ENCODE assay signal across 27 cellular contexts in genomic region chr10:51090190-51090589, GRCh38. TPM values are rescaled to one million over a fixed set of nuclear protein-coding genes. Genes with fewer than 3 reads are reported as not detected.
DNase-seq lines count a peak whose midpoint lies in the region; ATAC-seq and TF ChIP-seq lines count a peak whose summit lies in the region.
"Had no signal": no experiment of that assay in that cellular context is flagged by ENCODE, and none has a peak within 500 bp of the region (broad histone marks: within the 10 kb centered on the region; RNA-seq: fewer than 3 reads in every experiment).

No MANE protein-coding gene starts in this region.

- H3K23ac ChIP-seq in IMR-90 (ENCODE audit: low read depth, low read length), result no peak overlapping the region

- no peak overlapping the region for H4K5ac ChIP-seq in IMR-90 (ENCODE audit: low read depth, low read length)

- TF ChIP-seq CTCF in IMR-90 (conservative IDR thresholded peaks at IDR 0.05; ENCODE audit: low read depth, low read length), result no peak
- TF ChIP-seq CTCF in brain microvascular endothelial cell (IDR thresholded peaks at IDR 0.05; ENCODE audit: low read depth, low read length, missing control alignments), result no peak
- no peak for TF ChIP-seq CTCF in lower leg skin (IDR thresholded peaks at IDR 0.05)
- no peak for TF ChIP-seq CTCF in WERI-Rb-1 (IDR thresholded peaks at IDR 0.05; ENCODE audit: low read depth, low read length)

- H3K9me3 ChIP-seq in IMR-90 (ENCODE audit: control insufficient read depth, insufficient read depth, low read length), result no peaks in the 10 kb centered on the region
- H3K9me3 ChIP-seq in WERI-Rb-1 (ENCODE audit: severe bottlenecking), result no peaks in the 10 kb centered on the region
- H3K9me3 ChIP-seq: adrenal gland, BLaER1, ovary, upper lobe of right lung had no signal

- H2BK5ac ChIP-seq in IMR-90 (ENCODE audit: low read depth, low read length, poor library complexity, severe bottlenecking), result no peak overlapping the region

- H2AFZ ChIP-seq in IMR-90 (replicated peaks; ENCODE audit: low read length, poor library complexity), result no peak overlapping the region
- H2AFZ ChIP-seq: PC-9 had no signal

- in situ Hi-C loops in IMR-90 (cut with MboI; ENCODE audit: low sequenced_read_pairs) (no loop called here), brain microvascular endothelial cell (cut with HindIII; ENCODE audit: low pct_ligation_motif_present, low sequenced_read_pairs) (no loop called here)

- H3K36me3 ChIP-seq in IMR-90 (ENCODE audit: control insufficient read depth, insufficient read depth, low read length) (no peaks in the 10 kb centered on the region), brain microvascular endothelial cell (replicated peaks) (no peaks in the 10 kb centered on the region), WERI-Rb-1 (no peaks in the 10 kb centered on the region)
- H3K36me3 ChIP-seq: adrenal gland, BLaER1, ovary, upper lobe of right lung had no signal

- H4K20me1 ChIP-seq in IMR-90 (ENCODE audit: insufficient read depth, low read length), result peaks cover 7% of the 10 kb centered on the region; the same call in 1 of the 2 replicates
- H4K20me1 ChIP-seq: BLaER1 had no signal

- DNase-seq in EL (peak; percentile 18), IMR-90 (peak; percentile 56), brain microvascular endothelial cell (peak; percentile 34), fibroblast of the conjunctiva (ENCODE audit: low read depth) (peak; percentile 28), lower leg skin (ENCODE audit: low spot score in 2 of 2) (no peak), hypothalamus (lab: John Stamatoyannopoulos, UW) (no peak), WERI-Rb-1 (no peak)
- DNase-seq: activated CD4-positive, alpha-beta T cell treated with anti-CD3 and anti-CD28 coated beads for 36 hours; activated CD8-positive, alpha-beta memory T cell treated with anti-CD3 and anti-CD28 coated beads, Interleukin-2, amount 50 U/mL, for 48 hours; activated CD8-positive, alpha-beta T cell treated with anti-CD3 and anti-CD28 coated beads for 36 hours; activated naive CD4-positive, alpha-beta T cell treated with anti-CD3 and anti-CD28 coated beads for 36 hours; cortex of kidney; GF-D8; immature natural killer cell; mesenchymal stem cell; NCI-H2171; NCI-H510A treated with DMSO at 0.1 percent for 48 hours; ovary; PC-9; retina; stimulated activated naive CD4-positive, alpha-beta T cell; upper lobe of right lung had no signal

- H2AK5ac ChIP-seq in IMR-90 (ENCODE audit: low read depth, low read length), result no peak overlapping the region

- no peak for TF ChIP-seq RAD21 in IMR-90 (IDR thresholded peaks at IDR 0.05; ENCODE audit: low read length)

- no peak overlapping the region for H3K18ac ChIP-seq in IMR-90 (ENCODE audit: low read depth, low read length)

- H3K4me3 ChIP-seq in IMR-90 (ENCODE audit: insufficient read depth, low read depth, low read length) (no peak overlapping the region), brain microvascular endothelial cell (ENCODE audit: low read depth, low read length) (no peak overlapping the region), lower leg skin (ENCODE audit: low read depth, poor library complexity, severe bottlenecking) (no peak overlapping the region), WERI-Rb-1 (ENCODE audit: low read depth, low read length) (no peak overlapping the region)
- H3K4me3 ChIP-seq: adrenal gland, BLaER1, ovary, PC-9, smooth muscle cell, upper lobe of right lung had no signal

- H3K4ac ChIP-seq in IMR-90 (ENCODE audit: low read depth, low read length), result no peak overlapping the region

- no peak overlapping the region for H3K56ac ChIP-seq in IMR-90 (ENCODE audit: extremely low read depth, insufficient read depth, low read length)

- no peak overlapping the region for H2AK9ac ChIP-seq in IMR-90 (replicated peaks; ENCODE audit: low read depth, low read length, poor library complexity)

- CTCF ChIA-PET in IMR-90 (lab: Yijun Ruan, JAX), result no interaction called here

- intact Hi-C loops in IMR-90 (cut with micrococcal nuclease) (no loop called here), lower leg skin (cut with DNase I; ENCODE audit: low total_unique reads) (no loop called here)

- H3K9ac ChIP-seq in IMR-90 (ENCODE audit: low read depth, low read length), result no peak overlapping the region
- H3K9ac ChIP-seq: BLaER1 had no signal

- no peak overlapping the region for H4K8ac ChIP-seq in IMR-90 (ENCODE audit: low read depth in 2 of 2, low read length in 2 of 2)

- BruUV-seq in IMR-90 (replicated peaks; lab: Mats Ljungman, UMichigan), result no TSS peak

- no peak overlapping the region for H3K14ac ChIP-seq in IMR-90 (replicated peaks; ENCODE audit: low read depth, low read length)

- H4K91ac ChIP-seq in IMR-90 (ENCODE audit: insufficient read depth, low read depth, low read length), result no peak overlapping the region

- H3K9me1 ChIP-seq in IMR-90 (ENCODE audit: insufficient read depth, low read length), result peaks cover 3% of the 10 kb centered on the region; the same call in 1 of the 2 replicates

- H3K4me1 ChIP-seq in IMR-90 (ENCODE audit: control insufficient read depth, insufficient read depth, low read length), result no peaks in the 10 kb centered on the region
- H3K4me1 ChIP-seq: BLaER1, upper lobe of right lung had no signal

- TF ChIP-seq POLR2A in IMR-90 (IDR thresholded peaks at IDR 0.05; ENCODE audit: low read depth, low read length) (no peak), lower leg skin (IDR thresholded peaks at IDR 0.05) (no peak)

- H2BK15ac ChIP-seq in IMR-90 (ENCODE audit: low read depth, low read length), result no peak overlapping the region

- POLR2A ChIA-PET in IMR-90 (lab: Charles Lee; ENCODE audit: unreplicated experiment), result no interaction called here

- H3K27ac ChIP-seq in IMR-90 (ENCODE audit: insufficient read depth, low read length), result no peak overlapping the region
- no peak overlapping the region for H3K27ac ChIP-seq in brain microvascular endothelial cell
- no peak overlapping the region for H3K27ac ChIP-seq in WERI-Rb-1
- H3K27ac ChIP-seq: adrenal gland, BLaER1, ovary, PC-9, upper lobe of right lung had no signal

- no peak overlapping the region for H2BK120ac ChIP-seq in IMR-90 (ENCODE audit: low read depth, low read length)

- no peaks in the 10 kb centered on the region for H3K27me3 ChIP-seq in IMR-90 (ENCODE audit: control insufficient read depth, insufficient read depth, low read length)
- no peaks in the 10 kb centered on the region for H3K27me3 ChIP-seq in brain microvascular endothelial cell (replicated peaks)
- peaks cover under 1% of the 10 kb centered on the region for H3K27me3 ChIP-seq in WERI-Rb-1 (ENCODE audit: insufficient read depth, low read depth, severe bottlenecking)
- H3K27me3 ChIP-seq: adrenal gland, BLaER1, ovary, upper lobe of right lung had no signal

- ATAC-seq in IMR-90 (ENCODE audit: low read depth) (no peak), GM19395 (IDR thresholded peaks at IDR 0.05; ENCODE audit: unreplicated experiment) (no peak)
- ATAC-seq: activated CD4-positive, alpha-beta T cell treated with anti-CD3 and anti-CD28 coated beads for 36 hours; activated CD8-positive, alpha-beta T cell treated with anti-CD3 and anti-CD28 coated beads for 36 hours; upper lobe of right lung had no signal

- peaks cover 13 to 39% of the 10 kb centered on the region in 2 experiments; a peak in 3 of 4 replicates for H3K79me1 ChIP-seq in IMR-90 (ENCODE audit: low read depth in 1 of 2, low read length in 2 of 2)

- H2BK20ac ChIP-seq in IMR-90 (ENCODE audit: low read depth, low read length), result no peak overlapping the region

- no peak overlapping the region for H3K4me2 ChIP-seq in IMR-90 (ENCODE audit: low read depth, low read length)
- H3K4me2 ChIP-seq: BLaER1, PC-9, smooth muscle cell had no signal

- dilution Hi-C loops in IMR-90 (cut with HindIII; ENCODE audit: low sequenced_read_pairs, unreplicated experiment), result no loop called here

TF ChIP-seq in IMR-90, 13 proteins besides CTCF, POLR2A, EP300 and RAD21:
- TF ChIP-seq MXI1 (IDR thresholded peaks at IDR 0.05; ENCODE audit: borderline replicate concordance, low read depth, low read length) (no peak), MAFK (IDR thresholded peaks at IDR 0.05; ENCODE audit: low read depth, low read length) (no peak), FOS (IDR thresholded peaks at IDR 0.05; ENCODE audit: low read depth, low read length) (no peak), USF2 (IDR thresholded peaks at IDR 0.05; ENCODE audit: low read depth, low read length) (no peak), RFX5 (IDR thresholded peaks at IDR 0.05; ENCODE audit: low read depth, low read length) (no peak), CHD1 (IDR thresholded peaks at IDR 0.05; ENCODE audit: low read depth, low read length) (no peak), SMC3 (IDR thresholded peaks at IDR 0.05; ENCODE audit: low read depth, low read length) (no peak)
- TF ChIP-seq, protein P1, sequence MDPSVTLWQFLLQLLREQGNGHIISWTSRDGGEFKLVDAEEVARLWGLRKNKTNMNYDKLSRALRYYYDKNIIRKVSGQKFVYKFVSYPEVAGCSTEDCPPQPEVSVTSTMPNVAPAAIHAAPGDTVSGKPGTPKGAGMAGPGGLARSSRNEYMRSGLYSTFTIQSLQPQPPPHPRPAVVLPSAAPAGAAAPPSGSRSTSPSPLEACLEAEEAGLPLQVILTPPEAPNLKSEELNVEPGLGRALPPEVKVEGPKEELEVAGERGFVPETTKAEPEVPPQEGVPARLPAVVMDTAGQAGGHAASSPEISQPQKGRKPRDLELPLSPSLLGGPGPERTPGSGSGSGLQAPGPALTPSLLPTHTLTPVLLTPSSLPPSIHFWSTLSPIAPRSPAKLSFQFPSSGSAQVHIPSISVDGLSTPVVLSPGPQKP (IDR thresholded peaks at IDR 0.05; ENCODE audit: borderline replicate concordance, low read depth, low read length), result no peak

RNA-seq across cellular contexts. Expression of gene PRKG1, which starts 15.9 kb away (rescaled TPM):
- 18.3 and 22.5 TPM in 2 replicates for total RNA-seq in IMR-90 (2012; rRNA removed)
- polyA plus RNA-seq in IMR-90 (2012; rRNA removed), result 3.1 and 3.5 TPM in 2 replicates
- 2.4 and 3.2 TPM in 2 replicates for polyA plus RNA-seq in IMR-90 (2012; cell fraction: cytosol; rRNA removed)
- 4.1 and 6.9 TPM in 2 replicates for polyA plus RNA-seq in IMR-90 (2012; cell fraction: nucleus; rRNA removed; ENCODE audit: low replicate concordance)
- total RNA-seq in lower leg skin, result 1 to 10 TPM in 3 of 4 donors, under 1 TPM in 1; 0.63 to 4.3 (median 2.1) TPM
- total RNA-seq: activated CD4-positive, alpha-beta T cell treated with anti-CD3 and anti-CD28 coated beads for 36 hours; activated CD8-positive, alpha-beta T cell treated with anti-CD3 and anti-CD28 coated beads for 36 hours; activated naive CD4-positive, alpha-beta T cell treated with anti-CD3 and anti-CD28 coated beads for 36 hours; activated T-helper 1 cell treated with anti-CD3 and anti-CD28 coated beads, Interleukin-12 subunit alpha, Interleukin-12 subunit beta, Interleukin-2, Interleukin-4 antibody, amounts not matched to agents 30 ng/mL and 10 ng/mL and 1 ng/mL, durations not matched to agents 14 hours and 24 hours and 36 hours had no signal

Comparison
In these comparisons a context has a peak if more than half of its experiments do, and no peak if none do; other contexts are left out.
1. DNase-seq: peak in EL (single experiment), IMR-90 (single experiment), brain microvascular endothelial cell (single experiment) and fibroblast of the conjunctiva (single experiment); none in lower leg skin (0 of 2), hypothalamus (0 of 51) and WERI-Rb-1 (single experiment).